Comparison of ENCODE assay signal across 9 cellular contexts in the genomic region with DNA sequence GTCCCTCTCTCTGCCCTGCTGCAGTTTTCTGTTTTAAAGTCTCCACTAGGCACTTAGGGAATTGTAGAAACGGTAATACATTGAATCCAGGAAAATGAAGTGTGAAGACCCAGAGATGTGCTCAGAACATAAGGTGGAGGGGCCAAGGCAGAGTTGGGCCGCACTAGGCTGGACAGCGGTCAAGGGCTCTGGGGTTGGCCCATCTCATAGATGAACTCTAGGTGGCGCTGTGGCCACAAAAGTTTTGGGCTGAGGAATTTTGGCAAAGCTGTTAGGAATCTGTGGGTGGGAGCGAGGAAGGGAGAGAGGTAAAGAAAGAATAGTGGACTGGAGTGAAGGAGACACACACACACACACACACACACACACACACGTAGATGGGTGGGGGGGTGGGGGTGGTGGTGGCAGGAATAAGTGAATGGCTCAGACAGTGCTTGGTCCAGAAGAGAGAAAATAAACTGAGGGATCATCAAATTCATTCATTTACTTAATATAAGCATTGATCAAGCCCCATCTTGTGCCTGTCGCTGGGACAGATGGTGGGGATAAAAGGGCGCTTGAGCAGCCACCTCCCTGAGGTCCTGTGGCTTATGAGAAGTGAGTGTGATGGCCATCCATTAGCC.
DNase-seq lines count a peak whose midpoint lies in the region; ATAC-seq and TF ChIP-seq lines count a peak whose summit lies in the region.
"Had no signal": no experiment of that assay in that cellular context is flagged by ENCODE, and none has a peak within 500 bp of the region (broad histone marks: within the 10 kb centered on the region; RNA-seq: fewer than 3 reads in every experiment).

No MANE protein-coding gene starts in this region.

- intact Hi-C loops in Caco-2 (cut with micrococcal nuclease; ENCODE audit: unreplicated experiment): loop anchor here (1.0 to 5.0 kb wide), 3 partner anchors 17 to 324 kb away; no protein-coding TSS in a partner anchor
- intact Hi-C loops in adrenal gland (cut with DNase I): loop anchor here (5.0 to 10.0 kb wide), 2 partner anchors 324 to 466 kb away; no protein-coding TSS in a partner anchor

- CTCF ChIA-PET in Caco-2 (lab: Charles Lee): interaction anchor here (0.6 to 1.6 kb wide), 5 partner anchors 9 to 301 kb away, joined by 3 to 5 read pairs (median 4); partner anchors contain the start of gene FOXD2

- H3K4me1 ChIP-seq in Caco-2 (no peaks in the 10 kb centered on the region), Karpas-422 (ENCODE audit: low read length) (no peaks in the 10 kb centered on the region), adrenal gland (replicated peaks in 1 of 2) (no peaks in the 10 kb centered on the region), hepatocyte (ENCODE audit: insufficient read depth) (no peaks in the 10 kb centered on the region), suprapubic skin (peaks cover 4% of the 10 kb centered on the region)

- H3K9ac ChIP-seq in Karpas-422 (ENCODE audit: low read length): no peak overlapping the region

- H3K27me3 ChIP-seq in Caco-2 (replicated peaks; ENCODE audit: control insufficient read depth, insufficient read depth, low read length) (no peaks in the 10 kb centered on the region), Karpas-422 (ENCODE audit: low read length) (no peaks in the 10 kb centered on the region), adrenal gland (peaks cover 11% of the 10 kb centered on the region), hepatocyte (peaks cover 3% of the 10 kb centered on the region), suprapubic skin (peaks cover 16% of the 10 kb centered on the region)

- H3K4me3 ChIP-seq in Caco-2 (ENCODE audit: low read depth, low read length) (no peak overlapping the region), Karpas-422 (ENCODE audit: low read length) (no peak overlapping the region), adrenal gland (no peak overlapping the region), hepatocyte (no peak overlapping the region), suprapubic skin (no peak overlapping the region)

- H3K79me2 ChIP-seq in Karpas-422 (ENCODE audit: low read length) (no peaks in the 10 kb centered on the region), hepatocyte (no peaks in the 10 kb centered on the region)

- BruUV-seq in Caco-2 (replicated peaks; lab: Mats Ljungman, UMichigan): no TSS peak

- no peaks in the 10 kb centered on the region for H4K20me1 ChIP-seq in Karpas-422 (ENCODE audit: insufficient read depth, low read depth, low read length)
- no peaks in the 10 kb centered on the region for H4K20me1 ChIP-seq in hepatocyte (ENCODE audit: insufficient read depth, poor library complexity, severe bottlenecking)

- TF ChIP-seq EP300 in suprapubic skin (IDR thresholded peaks at IDR 0.05): no peak

- no peaks in the 10 kb centered on the region for H3K9me3 Mint-ChIP-seq in Caco-2 (ENCODE audit: unreplicated experiment)
- H3K9me3 Mint-ChIP-seq in stimulated activated naive CD8-positive, alpha-beta T cell treated with anti-CD3 and anti-CD28 coated beads, Interleukin-15, amount 100 ng/mL, for 72 hours: peaks cover 17 to 24% of the 10 kb centered on the region in 2 donors

- H3K4me2 ChIP-seq in Karpas-422 (ENCODE audit: low read depth, low read length, poor library complexity, severe bottlenecking): no peak overlapping the region
- no peak overlapping the region for H3K4me2 ChIP-seq in hepatocyte

- H3K9me3 ChIP-seq in Caco-2 (no peaks in the 10 kb centered on the region), Karpas-422 (ENCODE audit: low read length) (no peaks in the 10 kb centered on the region), adrenal gland (replicated peaks in 1 of 3) (no peaks in the 10 kb centered on the region), hepatocyte (ENCODE audit: low read depth) (no peaks in the 10 kb centered on the region), suprapubic skin (no peaks in the 10 kb centered on the region)

- no peak overlapping the region for H2AFZ ChIP-seq in Karpas-422 (ENCODE audit: low read length)
- no peak overlapping the region for H2AFZ ChIP-seq in hepatocyte

- no peaks in the 10 kb centered on the region for H3K27me3 Mint-ChIP-seq in Caco-2 (ENCODE audit: insufficient read depth, unreplicated experiment)
- H3K27me3 Mint-ChIP-seq in stimulated activated naive CD8-positive, alpha-beta T cell treated with anti-CD3 and anti-CD28 coated beads, Interleukin-15, amount 100 ng/mL, for 72 hours: peaks cover 42% of the 10 kb centered on the region

- H3K4me1 Mint-ChIP-seq in Caco-2 (ENCODE audit: low read depth, unreplicated experiment): no peaks in the 10 kb centered on the region
- H3K4me1 Mint-ChIP-seq in stimulated activated naive CD8-positive, alpha-beta T cell treated with anti-CD3 and anti-CD28 coated beads, Interleukin-15, amount 100 ng/mL, for 72 hours: no peaks in the 10 kb centered on the region

- POLR2A ChIA-PET in Caco-2 (lab: Charles Lee): no interaction called here

- H3K36me3 Mint-ChIP-seq in Caco-2 (ENCODE audit: insufficient read depth, unreplicated experiment): no peaks in the 10 kb centered on the region

- DNase-seq in Caco-2 (peak; percentile 46 to 69), Karpas-422 (peak; percentile 60), adrenal gland (peak; percentile 47 to 70 (median 58)), hepatocyte (ENCODE audit: low spot score) (peak; percentile 82), suprapubic skin (ENCODE audit: low spot score in 2 of 2) (peak in 1 of 2 donors; percentile 79)
- no peak for DNase-seq in stimulated activated naive CD8-positive, alpha-beta T cell treated with anti-CD3 and anti-CD28 coated beads, Interleukin-15, amount 100 ng/mL, for 72 hours

- TF ChIP-seq CTCF in Caco-2 (IDR thresholded peaks at IDR 0.05; ENCODE audit: insufficient read depth in 1 of 2, low read depth in 1 of 2, low read length in 1 of 2, severe bottlenecking in 1 of 2, unreplicated experiment in 1 of 2) (peak; percentile 65 to 82), adrenal gland (IDR thresholded peaks at IDR 0.05) (peak; percentile 59 to 84 (median 72)), hepatocyte (IDR thresholded peaks at IDR 0.05; ENCODE audit: poor library complexity) (peak; percentile 86), suprapubic skin (IDR thresholded peaks at IDR 0.05) (peak; percentile 32 to 66)

- H3K27ac ChIP-seq in Karpas-422 (ENCODE audit: low read length) (no peak overlapping the region), adrenal gland (no peak overlapping the region), hepatocyte (no peak overlapping the region), suprapubic skin (no peak overlapping the region)
- H3K27ac ChIP-seq: epithelial cell of prostate had no signal

- H3K36me3 ChIP-seq in Caco-2 (ENCODE audit: control insufficient read depth, insufficient read depth, low read length): no peaks in the 10 kb centered on the region
- no peaks in the 10 kb centered on the region for H3K36me3 ChIP-seq in Karpas-422 (ENCODE audit: insufficient read depth, low read length)
- no peaks in the 10 kb centered on the region for H3K36me3 ChIP-seq in adrenal gland (replicated peaks in 1 of 2)
- no peaks in the 10 kb centered on the region for H3K36me3 ChIP-seq in hepatocyte (replicated peaks; ENCODE audit: insufficient read depth, low read depth)
- H3K36me3 ChIP-seq in suprapubic skin: no peaks in the 10 kb centered on the region

- no peak for TF ChIP-seq POLR2A in adrenal gland (IDR thresholded peaks at IDR 0.05)
- no peak for TF ChIP-seq POLR2A in suprapubic skin (IDR thresholded peaks at IDR 0.05)

- ATAC-seq in stimulated activated naive CD8-positive, alpha-beta T cell treated with anti-CD3 and anti-CD28 coated beads, Interleukin-15, amount 100 ng/mL, for 72 hours: no peak
- ATAC-seq in HG03520 (IDR thresholded peaks at IDR 0.05; ENCODE audit: unreplicated experiment): no peak
- no peak for ATAC-seq in GM19351 (IDR thresholded peaks at IDR 0.05; ENCODE audit: unreplicated experiment)

- H3K9me2 ChIP-seq in Karpas-422 (replicated peaks; ENCODE audit: insufficient read depth, low read length) (no peaks in the 10 kb centered on the region), hepatocyte (replicated peaks; ENCODE audit: insufficient read depth) (no peaks in the 10 kb centered on the region)

- 21 to 29% (median 22%) methylated on average over 8 of the region's 8 CpGs for WGBS in adrenal gland, 4 donors
- WGBS in hepatocyte (ENCODE audit: low lambda C conversion rate, missing lambda C conversion rate): 20% methylated on average over 7 of the region's 8 CpGs
- WGBS in suprapubic skin: 19% methylated on average over 8 of the region's 8 CpGs

- H3K4me3 Mint-ChIP-seq in Caco-2 (ENCODE audit: unreplicated experiment): no peak overlapping the region
- H3K4me3 Mint-ChIP-seq in stimulated activated naive CD8-positive, alpha-beta T cell treated with anti-CD3 and anti-CD28 coated beads, Interleukin-15, amount 100 ng/mL, for 72 hours: no peak overlapping the region

- no peak overlapping the region for H3K27ac Mint-ChIP-seq in Caco-2 (ENCODE audit: unreplicated experiment)
- H3K27ac Mint-ChIP-seq in stimulated activated naive CD8-positive, alpha-beta T cell treated with anti-CD3 and anti-CD28 coated beads, Interleukin-15, amount 100 ng/mL, for 72 hours: no peak overlapping the region

Comparison
In these comparisons a context has a peak if more than half of its experiments do, and no peak if none do; other contexts are left out.
1. DNase-seq: peak in Caco-2 (2 of 2), Karpas-422 (single experiment), adrenal gland (7 of 7) and hepatocyte (single experiment); none in stimulated activated naive CD8-positive, alpha-beta T cell treated with anti-CD3 and anti-CD28 coated beads, Interleukin-15, amount 100 ng/mL, for 72 hours (0 of 2).
2. Peak in every context shown above with its lines, with median percentiles within 50 percentile points of each other: CTCF ChIP-seq.